Comparison of ENCODE assay signal across 8 cellular contexts in genomic region chr6:75285156-75285639, GRCh38. TPM values are rescaled to one million over a fixed set of nuclear protein-coding genes. Genes with fewer than 3 reads are reported as not detected.
A peak's percentile ranks its signal among the peaks of the same experiment; 100 is the strongest.
DNase-seq lines count a peak whose midpoint lies in the region; ATAC-seq and TF ChIP-seq lines count a peak whose summit lies in the region.

No MANE protein-coding gene starts in this region.

- peaks cover 14% of the 10 kb centered on the region for H3K4me1 ChIP-seq in mononuclear cell (ENCODE audit: insufficient read depth, low read length)

- in situ Hi-C loops in astrocyte of the spinal cord (cut with HindIII; ENCODE audit: low sequenced_read_pairs): no loop called here

- peak; percentile 67 for DNase-seq in DMS79 treated with DMSO at 0.1 percent for 48 hours (lab: John Stamatoyannopoulos, UW)
- DNase-seq in DMS79 (lab: John Stamatoyannopoulos, UW): no peak
- DNase-seq in astrocyte of the spinal cord (ENCODE audit: low read depth, low spot score): peak; percentile 47
- no peak for DNase-seq in AG20443 (ENCODE audit: low spot score)
- DNase-seq in pons (ENCODE audit: low spot score): no peak

- peak overlapping the region; percentile 98 for H3K4me3 ChIP-seq in astrocyte of the spinal cord (ENCODE audit: low read depth, low read length)
- peak overlapping the region; percentile 74 for H3K4me3 ChIP-seq in mononuclear cell (ENCODE audit: low read length)

- ATAC-seq in HG03432 (IDR thresholded peaks at IDR 0.05; ENCODE audit: unreplicated experiment) (peak; percentile 8), HG03025 (IDR thresholded peaks at IDR 0.05; ENCODE audit: low FRiP score, unreplicated experiment) (no peak)

- TF ChIP-seq CTCF in astrocyte of the spinal cord (IDR thresholded peaks at IDR 0.05; ENCODE audit: low read depth, low read length): no peak

- no peaks in the 10 kb centered on the region for H3K9me3 ChIP-seq in mononuclear cell (ENCODE audit: low read depth, low read length)

- H3K27me3 ChIP-seq in mononuclear cell (ENCODE audit: insufficient read depth, low read length): no peaks in the 10 kb centered on the region

RNA-seq across cellular contexts. Expression of gene TMEM30A, which starts 0.6 kb away (rescaled TPM):
- 59.1 TPM for total RNA-seq in mononuclear cell

RNA-seq across cellular contexts. Expression of gene COX7A2, which starts 41.6 kb away (rescaled TPM):
- 85.2 TPM for total RNA-seq in mononuclear cell

Comparison
In these comparisons a context has a peak if more than half of its experiments do, and no peak if none do; other contexts are left out.
1. DNase-seq: peak in DMS79 treated with DMSO at 0.1 percent for 48 hours (single experiment) and astrocyte of the spinal cord (single experiment); none in DMS79 (single experiment), AG20443 (single experiment) and pons (single experiment).